Comparison of ENCODE assay signal across 8 cellular contexts in genomic region chrX:56767413-56768119, GRCh38. TPM values are rescaled to one million over a fixed set of nuclear protein-coding genes. Genes with fewer than 3 reads are reported as not detected.
A peak's percentile ranks its signal among the peaks of the same experiment; 100 is the strongest.
DNase-seq lines count a peak whose midpoint lies in the region; ATAC-seq, FAIRE-seq and TF ChIP-seq lines count a peak whose summit lies in the region.
"Not testable (repeated sequence)": the region's sequence is repeated elsewhere in the genome, so short reads cannot be mapped to it uniquely, and the experiment has no call there.

No MANE protein-coding gene starts in this region.

- not testable (repeated sequence) for DNase-seq in colonic mucosa; keratinocyte (ENCODE audit: low read depth, low spot score); nephron progenitor cell

- dilution Hi-C loops in keratinocyte (cut with MboI; ENCODE audit: extremely low pct_ligation_motif_present, low sequenced_read_pairs), result not testable (repeated sequence)

- peak overlapping the region; percentile 50 for H3K4me3 ChIP-seq in GM12875 (ENCODE audit: low read depth, low read length)
- peak overlapping the region; percentile 67 for H3K4me3 ChIP-seq in colonic mucosa
- H3K4me3 ChIP-seq in keratinocyte (ENCODE audit: control insufficient read depth in 2 of 3, extremely low read depth in 1 of 3, insufficient read depth in 2 of 3, low read depth in 1 of 3, low read length in 3 of 3), result peak overlapping the region in 2 of 3 experiments; percentile 27 to 28
- H3K4me3 ChIP-seq in subcutaneous abdominal adipose tissue (ENCODE audit: low read depth in 1 of 5, low read length in 5 of 5), result peak overlapping the region in 4 of 5 donors; percentile 59 to 74 (median 68)

- not testable (repeated sequence) for TF ChIP-seq CTCF in GM12875 (IDR thresholded peaks at IDR 0.05; ENCODE audit: borderline replicate concordance, insufficient read depth, low read depth, low read length); VCaP (conservative IDR thresholded peaks at IDR 0.05); colonic mucosa (IDR thresholded peaks at IDR 0.05); keratinocyte (optimal IDR thresholded peaks at IDR 0.05 in 1 of 3, IDR thresholded peaks at IDR 0.05 in 1 of 3, conservative IDR thresholded peaks at IDR 0.05 in 1 of 3; ENCODE audit: extremely low read depth in 1 of 3, insufficient read depth in 2 of 3, low read length in 3 of 3); nephron progenitor cell (IDR thresholded peaks at IDR 0.05)

- H3K27ac ChIP-seq in VCaP (peak overlapping the region; percentile 1; the same call in 1 of the 2 replicates), colonic mucosa (peak overlapping the region; percentile 65)
- H3K27ac ChIP-seq in keratinocyte (ENCODE audit: control insufficient read depth, insufficient read depth, low read length); subcutaneous abdominal adipose tissue (ENCODE audit: low read depth, low read length): not testable (repeated sequence)

- H3K9me3 Mint-ChIP-seq in nephron progenitor cell, result peaks cover 14% of the 10 kb centered on the region

- intact Hi-C loops in colonic mucosa (cut with DNase I), result not testable (repeated sequence)

- not testable (repeated sequence) for H3K79me2 ChIP-seq in keratinocyte (ENCODE audit: control insufficient read depth, insufficient read depth, low read length)

- peaks cover 32% of the 10 kb centered on the region for H3K4me1 Mint-ChIP-seq in nephron progenitor cell

- not testable (repeated sequence) for H3K36me3 ChIP-seq in colonic mucosa; keratinocyte (ENCODE audit: control insufficient read depth in 2 of 2, extremely low read depth in 1 of 2, insufficient read depth in 2 of 2, low read length in 2 of 2); subcutaneous abdominal adipose tissue (ENCODE audit: control insufficient read depth in 5 of 5, insufficient read depth in 5 of 5, low read length in 5 of 5)

- H3K36me3 Mint-ChIP-seq in nephron progenitor cell (ENCODE audit: low read depth), result not testable (repeated sequence)

- not testable (repeated sequence) for H3K4me1 ChIP-seq in colonic mucosa; keratinocyte (ENCODE audit: control insufficient read depth, extremely low read depth, insufficient read depth, low read length)
- H3K4me1 ChIP-seq in subcutaneous abdominal adipose tissue (ENCODE audit: control insufficient read depth in 5 of 5, insufficient read depth in 5 of 5, low read length in 5 of 5), result peaks cover 8 to 46% (median 37%) of the 10 kb centered on the region in 5 donors

- H3K27me3 Mint-ChIP-seq in nephron progenitor cell (ENCODE audit: low read depth, poor library complexity), result not testable (repeated sequence)

- not testable (repeated sequence) for H4K20me1 ChIP-seq in keratinocyte (ENCODE audit: control insufficient read depth, extremely low read depth, insufficient read depth, low read length)

- FAIRE-seq in keratinocyte (lab: Jason Lieb, UNC), result not testable (repeated sequence)

- peak overlapping the region; percentile 48 for H3K4me2 ChIP-seq in keratinocyte (ENCODE audit: control insufficient read depth, extremely low read depth, insufficient read depth, low read depth, low read length)

- not testable (repeated sequence) for H2AFZ ChIP-seq in keratinocyte (ENCODE audit: control insufficient read depth, low read length)

- not testable (repeated sequence) for H3K9me1 ChIP-seq in keratinocyte (ENCODE audit: control insufficient read depth, extremely low read depth, insufficient read depth, low read length)

- H3K9ac ChIP-seq in colonic mucosa (ENCODE audit: low read depth in 2 of 2, low read length in 2 of 2), result peak overlapping the region; percentile 47 to 61
- H3K9ac ChIP-seq in keratinocyte (ENCODE audit: control insufficient read depth, extremely low read depth, insufficient read depth, low read length), result not testable (repeated sequence)
- H3K9ac ChIP-seq in subcutaneous abdominal adipose tissue (ENCODE audit: low read length in 5 of 5), result peak overlapping the region in 2 of 5 donors; percentile 1 to 69

- H3K9me3 ChIP-seq in colonic mucosa; keratinocyte (ENCODE audit: control insufficient read depth, low read depth, low read length); subcutaneous abdominal adipose tissue (ENCODE audit: control insufficient read depth in 5 of 5, low read length in 5 of 5): not testable (repeated sequence)

- not testable (repeated sequence) for H3K27me3 ChIP-seq in colonic mucosa; keratinocyte (ENCODE audit: control insufficient read depth, extremely low read depth, insufficient read depth, low read length); subcutaneous abdominal adipose tissue (ENCODE audit: control insufficient read depth in 5 of 5, insufficient read depth in 4 of 5, low read length in 5 of 5)

- H3K4me3 Mint-ChIP-seq in nephron progenitor cell, result peak overlapping the region; percentile 63

- not testable (repeated sequence) for H3K27ac Mint-ChIP-seq in nephron progenitor cell

- peak; percentile 26 for ATAC-seq in GM19468 (IDR thresholded peaks at IDR 0.05; ENCODE audit: extremely low read depth, unreplicated experiment)
- peak; percentile 27 for ATAC-seq in HG03135 (IDR thresholded peaks at IDR 0.05; ENCODE audit: unreplicated experiment)

RNA-seq across cellular contexts. Expression of gene NBDY, which starts 38.5 kb away (rescaled TPM):
- total RNA-seq in colonic mucosa, result 10 to 100 TPM; 17.6 to 23.3 TPM
- polyA plus RNA-seq in keratinocyte, result 34.1 to 53.7 TPM (median 41.1 TPM) in 3 replicates
- 33.6 TPM for polyA plus RNA-seq in keratinocyte (2011; ENCODE audit: low read depth)
- 74.4 and 97.1 TPM in 2 replicates for polyA plus RNA-seq in keratinocyte (2011; cell fraction: cytosol; rRNA removed)
- polyA plus RNA-seq in keratinocyte (2011; cell fraction: nucleus; rRNA removed), result 24.9 and 28.3 TPM in 2 replicates
- polyA plus RNA-seq in keratinocyte (2012; ENCODE audit: low replicate concordance), result 61.9 and 76.8 TPM in 2 replicates
- polyA minus RNA-seq in keratinocyte, result 14.9 to 23.2 TPM (median 17.7 TPM) in 3 replicates
- 38.0 TPM for polyA minus RNA-seq in keratinocyte (2011; cell fraction: cytosol; rRNA and poly(A)+ RNA removed)
- 6.3 and 11.2 TPM in 2 replicates for polyA minus RNA-seq in keratinocyte (2011; cell fraction: nucleus; rRNA and poly(A)+ RNA removed)
